ENCODE assay signal across 1 cellular context in the genomic region with DNA sequence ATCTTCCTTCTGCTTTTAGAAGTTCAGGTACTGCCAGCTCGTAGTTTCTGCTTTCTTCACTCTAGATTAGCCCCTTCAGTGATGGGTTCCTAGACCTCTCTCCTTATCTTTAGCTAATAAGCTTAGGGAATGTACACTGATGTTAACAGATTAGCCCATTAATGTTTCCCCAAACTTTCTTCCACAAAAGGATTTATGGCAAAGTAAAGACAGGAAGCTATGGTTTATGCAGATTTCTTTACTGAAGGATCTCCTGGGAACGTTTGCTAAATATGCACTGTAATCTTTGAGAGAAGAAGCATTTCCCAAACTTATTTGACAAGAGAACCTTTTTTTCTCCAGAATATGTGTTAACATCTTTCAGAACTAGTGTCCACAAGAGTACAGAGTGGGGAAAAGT.
TF ChIP-seq lines count a peak whose summit lies in the region.

No MANE protein-coding gene starts in this region.

TF ChIP-seq in HepG2, 621 proteins besides CTCF, POLR2A, EP300 and RAD21:
- TF ChIP-seq CENPT (CRISPR knock-in tag; IDR thresholded peaks at IDR 0.05; ENCODE audit: low read depth) (no peak), HOXA5 (CRISPR knock-in tag; IDR thresholded peaks at IDR 0.05) (no peak), TAF1 (CRISPR knock-in tag; IDR thresholded peaks at IDR 0.05) (no peak), TOPORS (CRISPR knock-in tag; IDR thresholded peaks at IDR 0.05) (no peak), TARDBP (CRISPR knock-in tag; IDR thresholded peaks at IDR 0.05) (no peak), ZFP1 (CRISPR knock-in tag; IDR thresholded peaks at IDR 0.05) (no peak), FOSL1 (CRISPR knock-in tag; IDR thresholded peaks at IDR 0.05; ENCODE audit: borderline replicate concordance) (no peak)
- TF ChIP-seq, protein P1, sequence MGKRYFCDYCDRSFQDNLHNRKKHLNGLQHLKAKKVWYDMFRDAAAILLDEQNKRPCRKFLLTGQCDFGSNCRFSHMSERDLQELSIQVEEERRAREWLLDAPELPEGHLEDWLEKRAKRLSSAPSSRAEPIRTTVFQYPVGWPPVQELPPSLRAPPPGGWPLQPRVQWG (CRISPR knock-in tag; IDR thresholded peaks at IDR 0.05; ENCODE audit: borderline replicate concordance, low read depth), result no peak
- TF ChIP-seq, protein P2, sequence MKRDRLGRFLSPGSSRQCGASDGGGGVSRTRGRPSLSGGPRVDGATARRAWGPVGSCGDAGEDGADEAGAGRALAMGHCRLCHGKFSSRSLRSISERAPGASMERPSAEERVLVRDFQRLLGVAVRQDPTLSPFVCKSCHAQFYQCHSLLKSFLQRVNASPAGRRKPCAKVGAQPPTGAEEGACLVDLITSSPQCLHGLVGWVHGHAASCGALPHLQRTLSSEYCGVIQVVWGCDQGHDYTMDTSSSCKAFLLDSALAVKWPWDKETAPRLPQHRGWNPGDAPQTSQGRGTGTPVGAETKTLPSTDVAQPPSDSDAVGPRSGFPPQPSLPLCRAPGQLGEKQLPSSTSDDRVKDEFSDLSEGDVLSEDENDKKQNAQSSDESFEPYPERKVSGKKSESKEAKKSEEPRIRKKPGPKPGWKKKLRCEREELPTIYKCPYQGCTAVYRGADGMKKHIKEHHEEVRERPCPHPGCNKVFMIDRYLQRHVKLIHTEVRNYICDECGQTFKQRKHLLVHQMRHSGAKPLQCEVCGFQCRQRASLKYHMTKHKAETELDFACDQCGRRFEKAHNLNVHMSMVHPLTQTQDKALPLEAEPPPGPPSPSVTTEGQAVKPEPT (CRISPR knock-in tag; IDR thresholded peaks at IDR 0.05; ENCODE audit: low read depth), result no peak
- TF ChIP-seq, protein P3, sequence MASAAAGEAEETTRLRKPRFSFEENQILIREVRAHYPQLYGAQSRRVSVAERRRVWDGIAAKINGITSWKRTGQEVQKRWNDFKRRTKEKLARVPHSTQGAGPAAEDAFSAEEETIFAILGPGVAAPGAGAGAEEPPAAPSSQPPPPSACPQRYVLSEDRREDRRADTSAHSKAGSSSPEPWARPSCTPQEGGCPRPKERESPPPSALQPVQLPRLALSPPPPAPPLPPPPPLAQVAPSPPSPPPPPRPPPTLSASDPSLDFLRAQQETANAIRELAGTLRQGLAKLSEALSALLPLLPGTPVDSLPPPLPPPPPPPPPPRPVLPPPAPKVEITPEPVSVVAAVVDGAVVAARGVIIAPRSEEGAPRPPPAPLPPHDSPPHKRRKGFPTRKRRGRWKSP (CRISPR knock-in tag; IDR thresholded peaks at IDR 0.05), result no peak
